8 cellular contexts compared by ENCODE assay signal in the genomic region with DNA sequence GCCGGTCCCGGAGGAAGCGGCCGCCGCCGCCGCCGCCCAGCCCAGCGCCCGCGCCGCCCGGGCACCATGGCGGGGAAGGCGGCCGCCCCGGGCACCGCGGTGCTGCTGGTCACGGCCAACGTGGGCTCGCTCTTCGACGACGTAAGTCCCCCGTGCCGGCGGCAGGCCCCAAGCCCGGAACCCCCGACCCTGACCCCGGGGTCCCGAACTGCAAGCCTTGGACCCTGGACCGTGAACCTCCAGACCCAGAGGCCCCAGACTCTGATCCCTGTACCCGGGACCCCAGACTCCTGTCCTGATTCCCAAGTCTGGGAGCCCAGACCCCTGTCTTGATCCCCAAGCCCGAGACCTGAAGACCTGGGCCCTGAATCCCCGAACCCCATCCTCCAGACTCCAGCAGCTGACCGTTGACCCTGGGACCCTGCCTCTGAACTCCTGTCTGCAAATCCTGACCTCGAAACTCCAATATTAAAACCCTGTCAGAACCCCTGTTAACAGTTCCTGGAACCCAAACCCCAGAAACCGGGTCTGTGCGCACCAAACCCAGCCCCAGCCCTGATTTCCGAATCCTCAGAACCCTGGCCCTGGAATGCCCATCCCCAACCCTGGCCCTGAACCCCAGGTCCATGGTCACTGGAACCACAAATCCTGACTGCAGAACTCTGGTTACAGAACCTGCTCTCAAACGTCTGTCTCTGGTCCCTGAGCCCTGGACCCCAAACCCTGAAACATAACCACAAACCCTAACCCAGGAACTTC. TPM values are rescaled to one million over a fixed set of nuclear protein-coding genes. Genes with fewer than 3 reads are reported as not detected.
A peak's percentile ranks its signal among the peaks of the same experiment; 100 is the strongest.
DNase-seq lines count a peak whose midpoint lies in the region; ATAC-seq and TF ChIP-seq lines count a peak whose summit lies in the region.

No MANE protein-coding gene starts in this region.

- H2AFZ ChIP-seq in mesenchymal stem cell (ENCODE audit: low read depth, low read length): no peak overlapping the region

- peak overlapping the region in 1 of 2 experiments; percentile 20 for H3K14ac ChIP-seq in mesenchymal stem cell (ENCODE audit: low read length in 2 of 2)

- peak overlapping the region; percentile 92 for H3K9ac ChIP-seq in mesenchymal stem cell (ENCODE audit: low read length)

- H3K4me1 ChIP-seq in mesenchymal stem cell (ENCODE audit: control insufficient read depth, insufficient read depth, low read depth, low read length) (peaks cover 60% of the 10 kb centered on the region), uterus (peaks cover 7 to 13% of the 10 kb centered on the region in 2 donors)

- H3K27ac ChIP-seq in mesenchymal stem cell (ENCODE audit: low read length, poor library complexity, severe bottlenecking) (no peak overlapping the region), uterus (peak overlapping the region; percentile 82 to 90)

- intact Hi-C loops in uterus (cut with DNase I; ENCODE audit: low total_unique reads): loop anchor here (2.0 to 5.0 kb wide), 2 partner anchors 75 to 99 kb away; no protein-coding TSS in a partner anchor

- no peak overlapping the region for H2BK5ac ChIP-seq in mesenchymal stem cell (ENCODE audit: low read depth, low read length, poor library complexity, severe bottlenecking)

- no peak overlapping the region for H2BK12ac ChIP-seq in mesenchymal stem cell (ENCODE audit: low read length in 2 of 2)

- H3K79me1 ChIP-seq in mesenchymal stem cell (replicated peaks; ENCODE audit: low read length, poor library complexity, severe bottlenecking): peaks cover 31% of the 10 kb centered on the region

- H4K8ac ChIP-seq in mesenchymal stem cell (ENCODE audit: low read length): no peak overlapping the region

- H3K9me3 ChIP-seq in mesenchymal stem cell (ENCODE audit: control insufficient read depth, low read length) (no peaks in the 10 kb centered on the region), uterus (no peaks in the 10 kb centered on the region)

- peak overlapping the region; percentile 47 to 81 for H3K4ac ChIP-seq in mesenchymal stem cell (ENCODE audit: low read depth in 1 of 2, low read length in 2 of 2)

- H2BK120ac ChIP-seq in mesenchymal stem cell (ENCODE audit: low read depth, low read length): peak overlapping the region; percentile 55

- H3K36me3 ChIP-seq in mesenchymal stem cell (ENCODE audit: control insufficient read depth in 1 of 2, insufficient read depth in 2 of 2, low read depth in 1 of 2, low read length in 2 of 2) (peaks cover 0 to 8% of the 10 kb centered on the region in 2 experiments), uterus (no peaks in the 10 kb centered on the region)

- H3K27me3 ChIP-seq in mesenchymal stem cell (ENCODE audit: control insufficient read depth in 1 of 2, insufficient read depth in 1 of 2, low read length in 2 of 2): no peaks in the 10 kb centered on the region
- no peaks in the 10 kb centered on the region for H3K27me3 ChIP-seq in uterus

- peak overlapping the region; percentile 66 for H3K4me3 ChIP-seq in Jurkat, Clone E6-1 (ENCODE audit: low read length)
- H3K4me3 ChIP-seq in choroid plexus epithelial cell (ENCODE audit: low read depth, low read length): peak overlapping the region; percentile 67
- peak overlapping the region; percentile 66 to 87 for H3K4me3 ChIP-seq in mesenchymal stem cell (ENCODE audit: insufficient read depth in 1 of 2, low read depth in 1 of 2, low read length in 2 of 2)
- peak overlapping the region; percentile 60 to 89 for H3K4me3 ChIP-seq in uterus

- no peak for TF ChIP-seq CTCF in choroid plexus epithelial cell (conservative IDR thresholded peaks at IDR 0.05; ENCODE audit: low read depth, low read length)
- no peak for TF ChIP-seq CTCF in uterus (IDR thresholded peaks at IDR 0.05)

- ATAC-seq in GM19328 (IDR thresholded peaks at IDR 0.05; ENCODE audit: unreplicated experiment): no peak

- DNase-seq in COLO668 (lab: John Stamatoyannopoulos, UW; ENCODE audit: unreplicated experiment): peak; percentile 43
- DNase-seq in Jurkat, Clone E6-1 (ENCODE audit: low read depth, low spot score): no peak
- DNase-seq in choroid plexus epithelial cell (ENCODE audit: low read depth): no peak
- no peak for DNase-seq in mesenchymal stem cell
- DNase-seq in uterus: peak; percentile 46 to 55
- no peak for DNase-seq in SIG-M5 (lab: John Stamatoyannopoulos, UW)
- DNase-seq in OCI-M2 (lab: John Stamatoyannopoulos, UW; ENCODE audit: unreplicated experiment): no peak

- 16% methylated on average over 40 of the region's 42 CpGs for whole genome bisulfite sequencing in mesenchymal stem cell

- H2AK5ac ChIP-seq in mesenchymal stem cell (ENCODE audit: low read length, severe bottlenecking): peak overlapping the region; percentile 60

- peak overlapping the region; percentile 38 to 67 for H3K18ac ChIP-seq in mesenchymal stem cell (ENCODE audit: low read depth in 1 of 2, low read length in 2 of 2)

- peak overlapping the region; percentile 46 for H4K91ac ChIP-seq in mesenchymal stem cell (ENCODE audit: low read length)

- H3K23ac ChIP-seq in mesenchymal stem cell (ENCODE audit: low read length in 2 of 2): no peak overlapping the region

- H3K4me2 ChIP-seq in mesenchymal stem cell (ENCODE audit: low read length, poor library complexity, severe bottlenecking): peak overlapping the region; percentile 75

- H2BK15ac ChIP-seq in mesenchymal stem cell (ENCODE audit: low read depth, poor library complexity, severe bottlenecking): peak overlapping the region; percentile 29

- no peak for TF ChIP-seq POLR2A in uterus (IDR thresholded peaks at IDR 0.05)

RNA-seq across cellular contexts. Expression of a gene that starts 0.6 kb away (rescaled TPM):
- 14.6 TPM for polyA plus RNA-seq in Jurkat, Clone E6-1 (2012; ENCODE audit: insufficient read depth, insufficient read length)
- 31.4 TPM for polyA plus RNA-seq in mesenchymal stem cell (2013, experiment 1 of 2)
- polyA plus RNA-seq in mesenchymal stem cell (2013, experiment 2 of 2): 32.2 TPM
- 100 to 1,000 TPM in 1 of 4 donors, 10 to 100 TPM in 3; 22.5 to 160 (median 93.2) TPM for total RNA-seq in uterus

Comparison
In these comparisons a context has a peak if more than half of its experiments do, and no peak if none do; other contexts are left out.
1. DNase-seq: peak in COLO668 (single experiment) and uterus (2 of 2); none in Jurkat, Clone E6-1 (single experiment), choroid plexus epithelial cell (single experiment), mesenchymal stem cell (single experiment), SIG-M5 (single experiment) and OCI-M2 (single experiment).
2. Peak in every context shown above with its lines, with median percentiles within 50 percentile points of each other: H3K4me3 ChIP-seq.